Comparison of ENCODE assay signal across 8 cellular contexts in genomic region chr10:27099916-27100799, GRCh38. TPM values are rescaled to one million over a fixed set of nuclear protein-coding genes. Genes with fewer than 3 reads are reported as not detected.
DNase-seq lines count a peak whose midpoint lies in the region; ATAC-seq, FAIRE-seq and TF ChIP-seq lines count a peak whose summit lies in the region.

ANKRD26 (minus strand) TSS chr10:27100494; CDS start chr10:27100326, 168 bp downstream.

- peaks cover 7% of the 10 kb centered on the region for H3K4me1 Mint-ChIP-seq in Caco-2 (ENCODE audit: low read depth, unreplicated experiment)

- WGBS in mesendoderm (ENCODE audit: extremely low coverage, insufficient coverage, low lambda C conversion rate), result no CpG with 5 or more reads among the region's 65 CpGs

- H3K4me2 ChIP-seq in mesendoderm (ENCODE audit: low read length), result peak within 1 kb of the TSS; percentile 98

- CTCF ChIA-PET in Caco-2 (lab: Charles Lee), result interaction anchor here (0.7 to 1.0 kb wide), 5 partner anchors 10 to 1022 kb away, joined by 3 to 8 read pairs (median 3); partner anchors contain the start of genes ABI1 and YME1L1

- peak; percentile 69 for FAIRE-seq in HTR-8/SVneo (lab: Jason Lieb, UNC)

- peak within 1 kb of the TSS; percentile 89 for H3K27ac Mint-ChIP-seq in Caco-2 (ENCODE audit: unreplicated experiment)

- intact Hi-C loops in Caco-2 (cut with micrococcal nuclease; ENCODE audit: unreplicated experiment), result loop anchor here (1.0 to 5.0 kb wide), 3 partner anchors 55 to 209 kb away; partner anchors contain the start of genes ACBD5, MASTL and YME1L1

- POLR2A ChIA-PET in Caco-2 (lab: Charles Lee), result interaction anchor here (0.5 to 1.2 kb wide), 7 partner anchors 16 to 142 kb away, joined by 3 to 13 read pairs (median 3); partner anchors contain the start of genes MASTL and YME1L1

- no peak within 1 kb of the TSS for H3K4ac ChIP-seq in mesendoderm (ENCODE audit: low read depth, low read length)

- peak within 1 kb of the TSS; percentile 84 for H3K4me3 Mint-ChIP-seq in Caco-2 (ENCODE audit: unreplicated experiment)

- no peaks in the 10 kb centered on the region; the same call in 1 of the 2 replicates for H3K36me3 ChIP-seq in Caco-2 (ENCODE audit: control insufficient read depth, insufficient read depth, low read length)
- H3K36me3 ChIP-seq in endocrine pancreas (ENCODE audit: control insufficient read depth, insufficient read depth, low read length), result no peaks in the 10 kb centered on the region
- H3K36me3 ChIP-seq in mesendoderm (ENCODE audit: control insufficient read depth, insufficient read depth, low read length), result no peaks in the 10 kb centered on the region

- H2AK5ac ChIP-seq in mesendoderm (ENCODE audit: low read length), result no peak within 1 kb of the TSS

- no peak within 1 kb of the TSS for H2BK5ac ChIP-seq in mesendoderm (ENCODE audit: low read length)

- peak within 1 kb of the TSS; percentile 11 for H3K18ac ChIP-seq in mesendoderm (ENCODE audit: low read length)

- no peak within 1 kb of the TSS for H4K8ac ChIP-seq in mesendoderm (ENCODE audit: low read depth, low read length)

- H3K4me1 ChIP-seq in Caco-2, result no peaks in the 10 kb centered on the region; the same call in 1 of the 2 replicates
- no peaks in the 10 kb centered on the region for H3K4me1 ChIP-seq in endocrine pancreas (ENCODE audit: control insufficient read depth, insufficient read depth, low read length)
- peaks cover 2% of the 10 kb centered on the region for H3K4me1 ChIP-seq in mesendoderm (ENCODE audit: control insufficient read depth, low read depth, low read length)

- H3K79me1 ChIP-seq in mesendoderm (ENCODE audit: low read length), result no peaks in the 10 kb centered on the region

- no peaks in the 10 kb centered on the region for H3K27me3 ChIP-seq in Caco-2 (replicated peaks; ENCODE audit: control insufficient read depth, insufficient read depth, low read length)
- no peaks in the 10 kb centered on the region for H3K27me3 ChIP-seq in endocrine pancreas (ENCODE audit: control insufficient read depth, insufficient read depth, low read length)
- H3K27me3 ChIP-seq in mesendoderm (ENCODE audit: insufficient read depth, low read length, poor library complexity), result no peaks in the 10 kb centered on the region

- H3K27me3 Mint-ChIP-seq in Caco-2 (ENCODE audit: insufficient read depth, unreplicated experiment), result peaks cover 2% of the 10 kb centered on the region

- peak within 1 kb of the TSS; percentile 82 for H3K27ac ChIP-seq in mesendoderm (ENCODE audit: low read depth, low read length)

- H3K9ac ChIP-seq in endocrine pancreas (ENCODE audit: control insufficient read depth, insufficient read depth, low read length), result peak within 1 kb of the TSS; percentile 92
- peak within 1 kb of the TSS; percentile 94 for H3K9ac ChIP-seq in mesendoderm (ENCODE audit: low read length)

- H3K9me3 Mint-ChIP-seq in Caco-2 (ENCODE audit: unreplicated experiment), result no peaks in the 10 kb centered on the region

- H3K36me3 Mint-ChIP-seq in Caco-2 (ENCODE audit: insufficient read depth, unreplicated experiment), result peaks cover 28% of the 10 kb centered on the region

- no peak within 1 kb of the TSS for H2BK15ac ChIP-seq in mesendoderm (replicated peaks; ENCODE audit: low read depth)

- H3K56ac ChIP-seq in mesendoderm (ENCODE audit: low read length), result peak within 1 kb of the TSS; percentile 98

- no peaks in the 10 kb centered on the region for H3K79me2 ChIP-seq in mesendoderm (ENCODE audit: control insufficient read depth, insufficient read depth, low read length)

- DNase-seq in Caco-2, result peak; percentile 98 to 99
- peak; percentile 96 for DNase-seq in HTR-8/SVneo (ENCODE audit: insufficient read length, low spot score)
- DNase-seq in NOMO-1 treated with DMSO at 0.1 percent for 48 hours (lab: John Stamatoyannopoulos, UW; ENCODE audit: unreplicated experiment), result peak; percentile 94
- peak; percentile 94 for DNase-seq in activated CD8-positive, alpha-beta memory T cell treated with anti-CD3 and anti-CD28 coated beads, Interleukin-2, amount 50 U/mL, for 1 hour (ENCODE audit: extremely low read depth)
- DNase-seq in mesendoderm, result peak; percentile 98
- peak; percentile 93 for DNase-seq in stimulated activated CD8-positive, alpha-beta memory T cell treated with anti-CD3 and anti-CD28 coated beads, Interleukin-12 subunit alpha, Interleukin-12 subunit beta, amount 100 ng/mL, for 4 hours (ENCODE audit: low read depth)

- peak; percentile 65 for ATAC-seq in GM21367 (IDR thresholded peaks at IDR 0.05; ENCODE audit: unreplicated experiment)

- H2BK120ac ChIP-seq in mesendoderm (ENCODE audit: low read depth, low read length), result no peak within 1 kb of the TSS

- no peak within 1 kb of the TSS for H4K5ac ChIP-seq in mesendoderm (ENCODE audit: low read length)

- H3K9me3 ChIP-seq in Caco-2 (no peaks in the 10 kb centered on the region), endocrine pancreas (ENCODE audit: control insufficient read depth, low read length) (no peaks in the 10 kb centered on the region)

- H3K23ac ChIP-seq in mesendoderm (ENCODE audit: low read length), result no peak within 1 kb of the TSS

- TSS peak; percentile 55 for BruUV-seq in Caco-2 (replicated peaks; lab: Mats Ljungman, UMichigan)

- peak within 1 kb of the TSS; percentile 71 for H3K4me3 ChIP-seq in Caco-2 (ENCODE audit: low read depth, low read length)
- peak within 1 kb of the TSS; percentile 69 for H3K4me3 ChIP-seq in endocrine pancreas (ENCODE audit: control insufficient read depth, insufficient read depth, low read length)
- peak within 1 kb of the TSS; percentile 89 for H3K4me3 ChIP-seq in mesendoderm (ENCODE audit: low read length)

- TF ChIP-seq CTCF in Caco-2 (IDR thresholded peaks at IDR 0.05; ENCODE audit: insufficient read depth in 1 of 2, low read depth in 1 of 2, low read length in 1 of 2, severe bottlenecking in 1 of 2, unreplicated experiment in 1 of 2), result no peak

RNA-seq across cellular contexts. Expression of gene ANKRD26, which starts in this region (rescaled TPM):
- total RNA-seq in Caco-2 (2022), result 16.2 and 17.5 TPM in 2 replicates
- polyA plus RNA-seq in mesendoderm (2013, experiment 1 of 2), result 5.0 TPM
- 5.6 TPM for polyA plus RNA-seq in mesendoderm (2013, experiment 2 of 2)

Comparison
In these comparisons a context has a peak if more than half of its experiments do, and no peak if none do; other contexts are left out.
1. Peak in every context shown above with its lines: DNase-seq, ATAC-seq, H3K4me3 ChIP-seq and H3K27ac ChIP-seq.